In the genomic region with DNA sequence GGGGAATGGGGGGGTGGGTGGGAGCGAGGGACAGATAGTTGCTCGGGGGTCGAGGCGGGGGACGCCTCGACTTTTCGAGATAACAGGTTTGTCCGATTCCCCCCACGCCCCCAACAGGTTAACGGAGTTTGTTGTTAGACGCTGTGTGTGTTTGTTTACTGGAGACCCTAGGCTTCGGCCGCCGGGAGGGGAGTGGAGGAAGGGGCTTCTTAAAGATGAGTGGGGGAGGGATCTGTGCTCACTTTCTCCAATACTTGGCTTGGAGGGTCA, we compare ENCODE assay signal across 22 cellular contexts. TPM values are rescaled to one million over a fixed set of nuclear protein-coding genes. Genes with fewer than 3 reads are reported as not detected.
DNase-seq lines count a peak whose midpoint lies in the region; ATAC-seq and TF ChIP-seq lines count a peak whose summit lies in the region.
"Had no signal": no experiment of that assay in that cellular context is flagged by ENCODE, and none has a peak within 500 bp of the region (broad histone marks: within the 10 kb centered on the region; RNA-seq: fewer than 3 reads in every experiment).

No MANE protein-coding gene starts in this region.

- H3K9me3 ChIP-seq in cardiac muscle cell (ENCODE audit: low read depth), result no peaks in the 10 kb centered on the region
- no peaks in the 10 kb centered on the region for H3K9me3 ChIP-seq in vagina
- H3K9me3 ChIP-seq: esophagus squamous epithelium, thoracic aorta had no signal

- no peak for TF ChIP-seq CTCF in cardiac muscle cell (IDR thresholded peaks at IDR 0.05; ENCODE audit: low read depth, low read length)
- no peak for TF ChIP-seq CTCF in epithelial cell of proximal tubule (conservative IDR thresholded peaks at IDR 0.05; ENCODE audit: low read depth, low read length)
- no peak for TF ChIP-seq CTCF in nephron (IDR thresholded peaks at IDR 0.05; ENCODE audit: unreplicated experiment in 3 of 3)
- TF ChIP-seq CTCF in vagina (IDR thresholded peaks at IDR 0.05), result no peak

- H3K4me3 Mint-ChIP-seq in nephron, result peak overlapping the region; percentile 85 to 88 (median 88)
- H3K4me3 Mint-ChIP-seq: activated CD4-positive, alpha-beta memory T cell treated with anti-CD3 and anti-CD28 coated beads, Interleukin-2, amount 10 ng/mL, durations not matched to agents 7 days and 5 days; activated T-cell treated with anti-CD3 and anti-CD28 coated beads, Interleukin-2, amount 50 U/mL, for 24 hours; CD4-positive, CD25-positive, alpha-beta regulatory T cell; memory B cell had no signal

- no peaks in the 10 kb centered on the region for H3K9me3 Mint-ChIP-seq in nephron
- H3K9me3 Mint-ChIP-seq: activated CD4-positive, alpha-beta memory T cell treated with anti-CD3 and anti-CD28 coated beads, Interleukin-2, amount 10 ng/mL, durations not matched to agents 7 days and 5 days; activated naive CD4-positive, alpha-beta T cell treated with anti-CD3 and anti-CD28 coated beads, Interleukin-2, amount 50 U/mL, for 72 hours; activated T-cell treated with anti-CD3 and anti-CD28 coated beads, Interleukin-2, amount 50 U/mL, for 24 hours had no signal

- H3K27me3 ChIP-seq in cardiac muscle cell, result peaks cover 45% of the 10 kb centered on the region
- no peaks in the 10 kb centered on the region for H3K27me3 ChIP-seq in vagina

- peak overlapping the region; percentile 91 for H3K4me3 ChIP-seq in cardiac muscle cell
- peak overlapping the region; percentile 61 for H3K4me3 ChIP-seq in epithelial cell of proximal tubule (ENCODE audit: low read depth, low read length)
- H3K4me3 ChIP-seq in vagina, result peak overlapping the region; percentile 19 to 25
- H3K4me3 ChIP-seq: K562 had no signal

- no peaks in the 10 kb centered on the region for H3K36me3 Mint-ChIP-seq in nephron (ENCODE audit: low read depth)
- H3K36me3 Mint-ChIP-seq: activated naive CD4-positive, alpha-beta T cell treated with anti-CD3 and anti-CD28 coated beads, Interleukin-2, amount 50 U/mL, for 72 hours; CD4-positive, CD25-positive, alpha-beta regulatory T cell; memory B cell had no signal

- no peak for TF ChIP-seq POLR2A in vagina (IDR thresholded peaks at IDR 0.05)

- H3K36me3 ChIP-seq in cardiac muscle cell (no peaks in the 10 kb centered on the region), vagina (no peaks in the 10 kb centered on the region)
- H3K36me3 ChIP-seq: esophagus squamous epithelium, thoracic aorta had no signal

- H3K4me1 ChIP-seq in cardiac muscle cell (ENCODE audit: low read depth), result no peaks in the 10 kb centered on the region
- H3K4me1 ChIP-seq in vagina, result peaks cover 12% of the 10 kb centered on the region

- H3K27ac ChIP-seq in cardiac muscle cell (peak overlapping the region; percentile 57), vagina (no peak overlapping the region)
- H3K27ac ChIP-seq: esophagus squamous epithelium, thoracic aorta had no signal

- intact Hi-C loops in Right ventricle myocardium inferior (cut with DNase I), result no loop called here
- intact Hi-C loops in vagina (cut with DNase I), result no loop called here

- H3K27ac Mint-ChIP-seq in nephron, result peak overlapping the region in 1 of 3 experiments; percentile 68
- H3K27ac Mint-ChIP-seq: activated CD4-positive, alpha-beta memory T cell treated with anti-CD3 and anti-CD28 coated beads, Interleukin-2, amount 10 ng/mL, durations not matched to agents 7 days and 5 days; activated naive CD4-positive, alpha-beta T cell treated with anti-CD3 and anti-CD28 coated beads, Interleukin-2, amount 50 U/mL, for 72 hours; activated T-cell treated with anti-CD3 and anti-CD28 coated beads, Interleukin-2, amount 50 U/mL, for 24 hours; CD4-positive, CD25-positive, alpha-beta regulatory T cell; memory B cell had no signal

- ATAC-seq in Right ventricle myocardium inferior (no peak), GM18858 (IDR thresholded peaks at IDR 0.05; ENCODE audit: unreplicated experiment) (no peak), HG02973 (IDR thresholded peaks at IDR 0.05; ENCODE audit: unreplicated experiment) (no peak)

- H3K4me1 Mint-ChIP-seq in nephron, result peaks cover 35% of the 10 kb centered on the region

- peaks cover 93% of the 10 kb centered on the region for H3K27me3 Mint-ChIP-seq in nephron (ENCODE audit: low read depth)

- DNase-seq in cardiac muscle cell (ENCODE audit: low read depth in 1 of 2, low spot score in 1 of 2), result no peak
- no peak for DNase-seq in Right ventricle myocardium inferior (ENCODE audit: missing footprints)
- no peak for DNase-seq in epithelial cell of proximal tubule (ENCODE audit: low read depth)
- no peak for DNase-seq in vagina (ENCODE audit: extremely low spot score in 2 of 2)
- DNase-seq in KG1 (lab: John Stamatoyannopoulos, UW), result no peak
- DNase-seq: activated CD4-positive, alpha-beta memory T cell treated with anti-CD3 and anti-CD28 coated beads, Interleukin-2, amount 10 ng/mL, durations not matched to agents 7 days and 5 days; activated T-cell treated with anti-CD3 and anti-CD28 coated beads, Interleukin-2, amount 50 U/mL, for 24 hours; CD4-positive, CD25-positive, alpha-beta regulatory T cell; esophagus squamous epithelium; NCI-H1048; NCI-H2107; NCI-H524 treated with DMSO at 0.1 percent for 48 hours; Right ventricle myocardium superior had no signal

RNA-seq across cellular contexts. Expression of gene SORCS3, which starts 0.8 kb away (rescaled TPM):
- total RNA-seq in cardiac muscle cell (12.2 and 29.1 TPM in 2 replicates), Right ventricle myocardium inferior (0.08 TPM), epithelial cell of proximal tubule (under 0.01 and 0.06 TPM in 2 replicates), vagina (0.25 TPM)
- polyA plus RNA-seq in cardiac muscle cell, result 9.3 and 14.3 TPM in 2 replicates
- total RNA-seq: activated CD4-positive, alpha-beta memory T cell treated with anti-CD3 and anti-CD28 coated beads, Interleukin-2, amount 10 ng/mL, durations not matched to agents 7 days and 5 days; activated naive CD4-positive, alpha-beta T cell treated with anti-CD3 and anti-CD28 coated beads, Interleukin-2, amount 50 U/mL, for 72 hours; bronchial epithelial cell; CD4-positive, CD25-positive, alpha-beta regulatory T cell; esophagus squamous epithelium; K562; thoracic aorta had no signal
- polyA plus RNA-seq: K562, keratinocyte had no signal

Comparison
In these comparisons a context has a peak if more than half of its experiments do, and no peak if none do; other contexts are left out.
1. RNA of gene SORCS3, which starts 0.8 kb away (total RNA-seq): 12.2 to 29.1 TPM in cardiac muscle cell; 0.25 TPM in vagina (single experiment), 0.08 TPM in Right ventricle myocardium inferior (single experiment) and under 0.01 to 0.06 TPM in epithelial cell of proximal tubule; every median in the first group is over 10 times any median in the second.
2. H3K4me3 ChIP-seq: peak in every context shown above with its lines; median percentile 91 in cardiac muscle cell; 61 in epithelial cell of proximal tubule; 22 in vagina.